Comparison of ENCODE assay signal across 9 cellular contexts in the genomic region with DNA sequence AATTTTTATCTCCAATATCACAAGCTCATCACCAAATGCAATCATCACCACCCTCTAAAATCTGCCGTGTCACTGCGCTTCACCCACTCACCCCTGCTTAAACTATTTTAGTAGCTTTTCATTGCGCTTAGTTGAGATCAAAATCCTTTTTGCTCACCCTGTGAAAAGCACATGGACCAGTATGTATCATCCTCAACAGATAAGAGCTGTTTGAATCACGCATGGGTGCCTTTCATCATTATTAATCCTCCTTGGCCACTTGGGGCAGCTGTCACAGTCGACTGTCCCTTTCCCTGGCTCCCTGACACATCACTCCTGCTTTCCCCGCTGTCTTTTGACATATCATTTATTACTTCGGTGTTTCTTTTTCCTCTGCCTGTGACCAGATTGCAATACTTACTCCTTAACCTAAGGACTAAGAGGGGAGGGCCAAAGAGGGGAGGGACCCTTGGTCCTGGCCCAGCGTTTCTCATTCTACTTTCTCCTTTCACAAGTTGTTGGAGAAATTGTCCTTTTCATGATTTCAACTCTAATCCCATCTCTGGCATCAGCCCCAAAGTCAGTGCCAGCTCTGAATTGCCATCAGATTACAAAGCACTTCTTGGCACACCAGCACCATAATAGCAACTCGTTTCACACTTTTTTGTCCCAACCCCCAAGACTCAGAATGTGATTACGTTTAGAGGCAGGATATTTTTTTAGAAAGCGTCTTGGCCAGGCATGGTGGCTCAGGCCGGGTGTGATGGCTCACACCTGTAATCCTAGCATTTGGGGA. TPM values are rescaled to one million over a fixed set of nuclear protein-coding genes. Genes with fewer than 3 reads are reported as not detected.
DNase-seq lines count a peak whose midpoint lies in the region; ATAC-seq and TF ChIP-seq lines count a peak whose summit lies in the region.
"Had no signal": no experiment of that assay in that cellular context is flagged by ENCODE, and none has a peak within 500 bp of the region (broad histone marks: within the 10 kb centered on the region; RNA-seq: fewer than 3 reads in every experiment).

No MANE protein-coding gene starts in this region.

- ATAC-seq in left cardiac atrium (peak; percentile 53 to 57), Right ventricle myocardium superior (ENCODE audit: poor library complexity) (no peak), RWPE2 (ENCODE audit: low read depth) (no peak), aorta (ENCODE audit: low FRiP score) (no peak), HG02759 (IDR thresholded peaks at IDR 0.05; ENCODE audit: unreplicated experiment) (no peak)
- ATAC-seq: activated CD8-positive, alpha-beta memory T cell treated with anti-CD3 and anti-CD28 coated beads, Interleukin-2, amount 10 ng/mL, durations not matched to agents 7 days and 5 days had no signal

- H3K27me3 ChIP-seq in RWPE2 (ENCODE audit: insufficient read depth, poor library complexity, severe bottlenecking) = no peaks in the 10 kb centered on the region
- H3K27me3 ChIP-seq in aorta (ENCODE audit: control insufficient read depth in 1 of 2, insufficient read depth in 2 of 2, low read length in 1 of 2) = no peaks in the 10 kb centered on the region

- intact Hi-C loops in left cardiac atrium (cut with DNase I) = loop anchor here (2.0 to 10.0 kb wide), 3 partner anchors 27 to 229 kb away; no protein-coding TSS in a partner anchor
- intact Hi-C loops in Right ventricle myocardium superior (cut with DNase I) = loop anchor here (10.0 kb wide), 1 partner anchor 69 kb away; no protein-coding TSS in a partner anchor
- intact Hi-C loops in aorta (cut with DNase I) = no loop called here

- no peak overlapping the region for H3K4me3 ChIP-seq in RWPE2 (ENCODE audit: severe bottlenecking)
- H3K4me3 ChIP-seq in fibroblast of the aortic adventitia (ENCODE audit: low read depth, low read length) = no peak overlapping the region
- no peak overlapping the region for H3K4me3 ChIP-seq in aorta (ENCODE audit: low read length in 2 of 2)

- peak; percentile 19 for TF ChIP-seq CTCF in RWPE2 (IDR thresholded peaks at IDR 0.05; ENCODE audit: poor library complexity, severe bottlenecking)
- TF ChIP-seq CTCF in fibroblast of the aortic adventitia (IDR thresholded peaks at IDR 0.05; ENCODE audit: insufficient read depth, low read length) = peak; percentile 2

- WGBS in aorta, 2 donors = 18 to 21% methylated on average over 12 of the region's 12 CpGs

- H3K4me1 ChIP-seq in RWPE2 (ENCODE audit: insufficient read depth, poor library complexity, severe bottlenecking) (no peaks in the 10 kb centered on the region), aorta (ENCODE audit: control insufficient read depth in 1 of 2, insufficient read depth in 2 of 2, low read length in 2 of 2) (no peaks in the 10 kb centered on the region)

- no peak overlapping the region for H3K27ac ChIP-seq in RWPE2 (ENCODE audit: poor library complexity, severe bottlenecking)
- no peak overlapping the region for H3K27ac ChIP-seq in aorta (ENCODE audit: low read depth in 1 of 2, low read length in 2 of 2)

- H3K36me3 ChIP-seq in RWPE2 (ENCODE audit: low read depth) = no peaks in the 10 kb centered on the region
- H3K36me3 ChIP-seq in aorta (ENCODE audit: control insufficient read depth in 1 of 2, insufficient read depth in 2 of 2, low read length in 1 of 2) = no peaks in the 10 kb centered on the region

- no peak for DNase-seq in left cardiac atrium
- DNase-seq in Right ventricle myocardium superior = no peak
- DNase-seq in RWPE2 (ENCODE audit: low spot score) = no peak
- peak; percentile 79 for DNase-seq in fibroblast of the aortic adventitia (ENCODE audit: low read depth)
- peak; percentile 41 to 70 for DNase-seq in aorta
- no peak for DNase-seq in stimulated activated CD4-positive, alpha-beta T cell treated with anti-CD3 and anti-CD28 coated beads, Interleukin-12 subunit alpha, Interleukin-12 subunit beta, amount 100 ng/mL, for 4 hours
- DNase-seq in T-helper 1 cell = no peak
- DNase-seq: activated CD8-positive, alpha-beta memory T cell treated with anti-CD3 and anti-CD28 coated beads, Interleukin-2, amount 10 ng/mL, durations not matched to agents 7 days and 5 days had no signal

- H3K9me3 ChIP-seq in RWPE2 (ENCODE audit: severe bottlenecking) (no peaks in the 10 kb centered on the region), aorta (ENCODE audit: control insufficient read depth, low read length) (no peaks in the 10 kb centered on the region)

RNA-seq across cellular contexts. Expression of gene KDM6B, which starts 8.6 kb away (rescaled TPM):
- total RNA-seq in left cardiac atrium (10 to 100 TPM; 24.2 to 31.7 TPM), Right ventricle myocardium superior (27.9 TPM), fibroblast of the aortic adventitia (ENCODE audit: low replicate concordance) (5.7 and 32.1 TPM in 2 replicates), aorta (10 to 100 TPM; 28.2 to 44.8 TPM)
- polyA plus RNA-seq in aorta = 1 to 10 TPM; 3.1 to 6.9 TPM

RNA-seq across cellular contexts. Expression of gene TMEM88, which starts 29.5 kb away (rescaled TPM):
- total RNA-seq in left cardiac atrium (10 to 100 TPM; 32.5 to 33.6 TPM), Right ventricle myocardium superior (32.4 TPM), fibroblast of the aortic adventitia (ENCODE audit: low replicate concordance) (0.18 TPM in 1 of 2 replicates, not detected in the other), aorta (10 to 100 TPM; 16.0 to 28.6 TPM)
- 1 to 10 TPM in 1 of 2 donors, not detected in 1; 4.5 TPM for polyA plus RNA-seq in aorta

RNA-seq across cellular contexts. Expression of gene NAA38, which starts 32.0 kb away (rescaled TPM):
- total RNA-seq in left cardiac atrium (10 to 100 TPM; 66.9 to 83.1 TPM), Right ventricle myocardium superior (101 TPM), fibroblast of the aortic adventitia (ENCODE audit: low replicate concordance) (39.1 and 41.1 TPM in 2 replicates), aorta (10 to 100 TPM; 44.1 to 47.4 TPM)
- polyA plus RNA-seq in aorta = 100 to 1,000 TPM; 111 to 143 TPM

RNA-seq across cellular contexts. Expression of gene CYB5D1, which starts 32.4 kb away (rescaled TPM):
- 10 to 100 TPM; 15.6 to 17.1 TPM for total RNA-seq in left cardiac atrium
- total RNA-seq in Right ventricle myocardium superior = 24.2 TPM
- 6.8 and 11.2 TPM in 2 replicates for total RNA-seq in fibroblast of the aortic adventitia (ENCODE audit: low replicate concordance)
- 10 to 100 TPM; 10.5 to 12.5 TPM for total RNA-seq in aorta
- polyA plus RNA-seq in aorta = 1 to 10 TPM; 6.1 to 8.2 TPM

Comparison
In these comparisons a context has a peak if more than half of its experiments do, and no peak if none do; other contexts are left out.
1. ATAC-seq: peak in left cardiac atrium (2 of 2); none in Right ventricle myocardium superior (single experiment), RWPE2 (single experiment), aorta (single experiment) and HG02759 (single experiment).
2. DNase-seq: peak in fibroblast of the aortic adventitia (single experiment) and aorta (2 of 2); none in left cardiac atrium (single experiment), Right ventricle myocardium superior (single experiment), RWPE2 (single experiment), stimulated activated CD4-positive, alpha-beta T cell treated with anti-CD3 and anti-CD28 coated beads, Interleukin-12 subunit alpha, Interleukin-12 subunit beta, amount 100 ng/mL, for 4 hours (single experiment) and T-helper 1 cell (0 of 5).
3. RNA of gene TMEM88, which starts 29.5 kb away (total RNA-seq): 32.5 to 33.6 TPM in left cardiac atrium, 32.4 TPM in Right ventricle myocardium superior (single experiment) and 16.0 to 28.6 TPM in aorta; 0.18 TPM in fibroblast of the aortic adventitia; every median in the first group is over 10 times any median in the second.
4. intact Hi-C loops: an anchor here in left cardiac atrium (2.0 to 10.0 kb wide) and Right ventricle myocardium superior (10.0 kb wide); none called in aorta.